23 cellular contexts compared by ENCODE assay signal in the genomic region with DNA sequence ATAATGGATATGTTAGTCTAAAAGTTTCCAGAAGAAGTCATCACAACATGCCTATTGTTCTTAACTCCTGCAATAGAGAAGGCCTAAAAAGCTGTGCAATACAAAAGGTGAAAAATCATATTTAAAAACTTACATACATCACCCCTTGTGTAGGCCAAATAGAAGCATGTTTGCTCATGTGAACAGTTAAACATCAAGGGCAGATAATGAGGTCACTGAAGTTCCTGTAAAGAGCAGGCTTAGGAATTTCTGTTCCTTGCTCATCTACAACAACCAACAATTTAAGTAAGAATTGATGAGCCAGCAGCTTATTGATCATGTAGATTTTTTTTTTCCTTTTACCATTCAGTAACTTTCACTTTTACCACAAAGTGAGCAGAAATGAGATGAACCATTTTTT. TPM values are rescaled to one million over a fixed set of nuclear protein-coding genes. Genes with fewer than 3 reads are reported as not detected.
A peak's percentile ranks its signal among the peaks of the same experiment; 100 is the strongest.
DNase-seq lines count a peak whose midpoint lies in the region; ATAC-seq, FAIRE-seq and TF ChIP-seq lines count a peak whose summit lies in the region.
"Had no signal": no experiment of that assay in that cellular context is flagged by ENCODE, and none has a peak within 500 bp of the region (broad histone marks: within the 10 kb centered on the region; RNA-seq: fewer than 3 reads in every experiment).

No MANE protein-coding gene starts in this region.

- in situ Hi-C loops in K562 (cut with MboI), result no loop called here

- TF ChIP-seq CTCF in Loucy (conservative IDR thresholded peaks at IDR 0.05; ENCODE audit: low read length) (no peak), K562 (IDR thresholded peaks at IDR 0.05 in 2 of 3, conservative IDR thresholded peaks at IDR 0.05 in 1 of 3; ENCODE audit: insufficient read depth in 2 of 3, low read depth in 1 of 3, low read length in 3 of 3) (no peak)

- peak; percentile 48 for ATAC-seq in K562
- no peak for ATAC-seq in GM19395 (IDR thresholded peaks at IDR 0.05; ENCODE audit: unreplicated experiment)
- ATAC-seq: left lung had no signal

- no peaks in the 10 kb centered on the region for H3K27me3 ChIP-seq in Loucy (ENCODE audit: insufficient read depth, low read length, poor library complexity, severe bottlenecking)
- H3K27me3 ChIP-seq in K562 (ENCODE audit: control insufficient read depth in 2 of 2, insufficient read depth in 2 of 2, low read length in 2 of 2), result no peaks in the 10 kb centered on the region
- H3K27me3 ChIP-seq: left lung, neural progenitor cell had no signal

- H3K4me1 ChIP-seq in Loucy (ENCODE audit: insufficient read depth, low read length, poor library complexity, severe bottlenecking) (peaks cover 14% of the 10 kb centered on the region), K562 (replicated peaks in 1 of 2; ENCODE audit: control insufficient read depth in 2 of 2, insufficient read depth in 2 of 2, low read length in 2 of 2) (peaks cover 6 to 33% of the 10 kb centered on the region in 2 experiments), mesodermal cell (ENCODE audit: control insufficient read depth, insufficient read depth, low read length, poor library complexity, severe bottlenecking) (peaks cover 24% of the 10 kb centered on the region)
- H3K4me1 ChIP-seq: left lung had no signal

- peak overlapping the region; percentile 88 for H3K27ac ChIP-seq in K562 (ENCODE audit: extremely low read depth, low read depth, low read length)
- peak overlapping the region; percentile 81 for H3K27ac ChIP-seq in mesodermal cell (ENCODE audit: low read depth, low read length, severe bottlenecking)
- H3K27ac ChIP-seq: neural progenitor cell had no signal

- no peaks in the 10 kb centered on the region for H3F3A ChIP-seq in Loucy (ENCODE audit: low read depth)

- no peaks in the 10 kb centered on the region for H3K9me1 ChIP-seq in K562 (ENCODE audit: control insufficient read depth, insufficient read depth, low read length)

- FAIRE-seq in K562 (lab: Jason Lieb, UNC), result no peak
- FAIRE-seq: small intestine had no signal

- TF ChIP-seq EP300 in K562 (IDR thresholded peaks at IDR 0.05; ENCODE audit: low read length), result no peak

- BruUV-seq in K562 (replicated peaks; lab: Mats Ljungman, UMichigan), result TSS peak; percentile 66

- H3K9me3 ChIP-seq in Loucy (ENCODE audit: insufficient read depth, low read depth, low read length), result no peaks in the 10 kb centered on the region
- H3K9me3 ChIP-seq in K562 (replicated peaks; ENCODE audit: control insufficient read depth, insufficient read depth, low read depth, low read length), result no peaks in the 10 kb centered on the region
- H3K9me3 ChIP-seq in mesodermal cell (ENCODE audit: control insufficient read depth, low read length), result no peaks in the 10 kb centered on the region
- H3K9me3 ChIP-seq: left lung had no signal

- H3K9ac ChIP-seq in Loucy (ENCODE audit: low read depth, low read length, poor library complexity, severe bottlenecking), result peak overlapping the region; percentile 52
- peak overlapping the region in 1 of 2 experiments; percentile 67; a peak in 2 of 4 replicates for H3K9ac ChIP-seq in K562 (ENCODE audit: insufficient read depth in 1 of 2, low read depth in 2 of 2, low read length in 2 of 2)
- H3K9ac ChIP-seq: neural progenitor cell had no signal

- intact Hi-C loops in K562 (cut with micrococcal nuclease), result no loop called here

- H3K79me2 ChIP-seq in Loucy (ENCODE audit: insufficient read depth, low read length) (no peaks in the 10 kb centered on the region), K562 (ENCODE audit: control insufficient read depth, insufficient read depth, low read length) (no peaks in the 10 kb centered on the region)

- H3K9me2 ChIP-seq in Loucy (replicated peaks; ENCODE audit: low read depth, low read length), result no peaks in the 10 kb centered on the region

- CTCF ChIA-PET in K562 (lab: Yijun Ruan, JAX; ENCODE audit: low intra/inter-chr PET ratio), result no interaction called here

- H3K4me2 ChIP-seq in Loucy (ENCODE audit: low read depth, low read length, poor library complexity, severe bottlenecking) (peak overlapping the region; percentile 67), K562 (ENCODE audit: insufficient read depth, low read length) (peak overlapping the region; percentile 63)
- H3K4me2 ChIP-seq: neural progenitor cell had no signal

- no peak for TF ChIP-seq RAD21 in K562 (CRISPR knock-in tag; conservative IDR thresholded peaks at IDR 0.05 in 1 of 2, IDR thresholded peaks at IDR 0.05 in 1 of 2)

- DNase-seq in EH (ENCODE audit: low read depth) (peak; percentile 51), K562 (ENCODE audit: extremely low read depth in 1 of 4, low spot score in 3 of 4) (peak in 1 of 4 experiments; percentile 54), anterior cingulate cortex (lab: John Stamatoyannopoulos, UW) (no peak), C1 segment of cervical spinal cord (lab: John Stamatoyannopoulos, UW) (no peak)
- DNase-seq: activated CD4-positive, alpha-beta T cell treated with anti-CD3 and anti-CD28 coated beads for 1 hour; activated gamma-delta T cell treated with Interleukin-2 at 50 U/mL for 16 hours; amygdala; DMS79 treated with DMSO at 0.1 percent for 48 hours; effector CD4-positive, alpha-beta T cell; Karpas-422; left lung; NCI-H1092 treated with DMSO at 0.1 percent for 48 hours; NCI-H2029 treated with DMSO at 0.1 percent for 48 hours; NCI-H510A; NK-92 treated with Interleukin-12 subunit alpha and Interleukin-12 subunit beta, amount 100 ng/mL, for 24 hours; small intestine; stimulated activated CD4-positive, alpha-beta T cell treated with anti-CD3 and anti-CD28 coated beads, Interleukin-2, amount 100 ng/mL, for 48 hours; stimulated activated naive CD8-positive, alpha-beta T cell treated with anti-CD3 and anti-CD28 coated beads, Interleukin-15, amount 100 ng/mL, for 72 hours; trophoblast cell had no signal

- no peak for TF ChIP-seq POLR2A in K562 (conservative IDR thresholded peaks at IDR 0.05)

- POLR2A ChIA-PET in K562 (lab: Yijun Ruan, JAX), result interaction anchor here (0.6 to 4.5 kb wide), 9 partner anchors 9 to 180 kb away, joined by 3 to 49 read pairs (median 5); no protein-coding TSS in a partner anchor

- no peaks in the 10 kb centered on the region for H4K20me1 ChIP-seq in Loucy (ENCODE audit: insufficient read depth, low read length, poor library complexity, severe bottlenecking)
- H4K20me1 ChIP-seq in K562 (replicated peaks; ENCODE audit: control insufficient read depth, insufficient read depth, low read length), result no peaks in the 10 kb centered on the region

- H3K4me3 ChIP-seq in Loucy (ENCODE audit: low read length, poor library complexity, severe bottlenecking), result peak overlapping the region; percentile 60
- H3K4me3 ChIP-seq in K562, result no peak overlapping the region
- H3K4me3 ChIP-seq in mesodermal cell (ENCODE audit: extremely low read depth, insufficient read depth, low read length, poor library complexity, severe bottlenecking), result no peak overlapping the region
- H3K4me3 ChIP-seq: left lung, neural progenitor cell had no signal

- H3K36me3 ChIP-seq in Loucy (ENCODE audit: insufficient read depth, low read length) (no peaks in the 10 kb centered on the region), K562 (ENCODE audit: control insufficient read depth, insufficient read depth, low read length) (no peaks in the 10 kb centered on the region), mesodermal cell (ENCODE audit: control insufficient read depth, insufficient read depth, low read length) (no peaks in the 10 kb centered on the region)
- H3K36me3 ChIP-seq: left lung, neural progenitor cell had no signal

- H2AFZ ChIP-seq in Loucy (ENCODE audit: low read length) (peak overlapping the region; percentile 71; the same call in 1 of the 2 replicates), K562 (ENCODE audit: low read depth, low read length) (peak overlapping the region; percentile 90)

TF ChIP-seq in K562, 482 proteins besides CTCF, POLR2A, EP300 and RAD21 (continues in another document):
- TF ChIP-seq NRF1 (conservative IDR thresholded peaks at IDR 0.05 in 1 of 2, IDR thresholded peaks at IDR 0.05 in 1 of 2), result no peak
- TF ChIP-seq POLR2AphosphoS5 (IDR thresholded peaks at IDR 0.05; ENCODE audit: control insufficient read depth, insufficient read depth, low read depth, low read length), result no peak
- TF ChIP-seq SIRT6 (IDR thresholded peaks at IDR 0.05; ENCODE audit: low read depth, low read length), result no peak
- peak; percentile 84 for TF ChIP-seq C11orf30 (IDR thresholded peaks at IDR 0.05; ENCODE audit: low read depth)
- no peak for TF ChIP-seq ZNF324 (CRISPR knock-in tag; IDR thresholded peaks at IDR 0.05)
- TF ChIP-seq BMI1 (IDR thresholded peaks at IDR 0.05; ENCODE audit: low read length), result no peak
- no peak for TF ChIP-seq MCM7 (IDR thresholded peaks at IDR 0.05)
- TF ChIP-seq ESRRA (IDR thresholded peaks at IDR 0.05; ENCODE audit: borderline replicate concordance, low read depth), result 0 out of 2 replicates have a peak, but pooled peaks have one; percentile 33

RNA-seq across cellular contexts. Expression of a gene that starts 7.5 kb away (rescaled TPM):
- 74.3 and 181 TPM in 2 replicates for total RNA-seq in K562 (2011; cell fraction: chromatin; rRNA removed; ENCODE audit: low replicate concordance)
- total RNA-seq in K562 (2011; cell fraction: nucleolus; rRNA removed), result 48.2 and 59.3 TPM in 2 replicates
- 75.8 and 76.4 TPM in 2 replicates for total RNA-seq in K562 (2011; cell fraction: nucleoplasm; rRNA removed)
- total RNA-seq in K562 (2014; rRNA removed) (61.1 and 75.3 TPM in 2 replicates), K562 (2014; rRNA removed; fragmentation: Illumina TruSeq; extraction: Trizol) (84.8 and 96.0 TPM in 2 replicates), K562 (2015; rRNA removed; fragmentation: Illumina TruSeq; extraction: Trizol) (82.3 and 89.0 TPM in 2 replicates), K562 (2021) (104 and 108 TPM in 2 replicates)
- polyA plus RNA-seq in K562 (2011; rRNA removed) (91.5 and 110 TPM in 2 replicates), K562 (2014; fragmentation: Illumina TruSeq; extraction: Trizol) (96.4 and 110 TPM in 2 replicates), K562 (2014; fragmentation: Nextera tagmentation; extraction: Ambion mirVana) (10 to 100 TPM; 21.9 to 31.8 TPM), K562 (2014; rRNA removed) (72.4 and 72.8 TPM in 2 replicates)
- polyA plus RNA-seq in K562 (2011; cell fraction: cytosol; rRNA removed), result 68.3 and 73.2 TPM in 2 replicates
- 93.8 and 98.5 TPM in 2 replicates for polyA plus RNA-seq in K562 (2011; cell fraction: nucleus; rRNA removed)
- polyA plus RNA-seq in K562 (2012), result 48.9 and 59.8 TPM in 2 replicates
- 136 and 137 TPM in 2 replicates for polyA minus RNA-seq in K562 (2011; rRNA and poly(A)+ RNA removed)
- 54.4 and 71.0 TPM in 2 replicates for polyA minus RNA-seq in K562 (2011; cell fraction: cytosol; rRNA and poly(A)+ RNA removed)
- polyA minus RNA-seq in K562 (2011; cell fraction: nucleus; rRNA and poly(A)+ RNA removed), result 37.6 and 61.4 TPM in 2 replicates
- polyA plus RNA-seq in mesodermal cell (2013, experiment 1 of 2), result 43.2 TPM
- 40.7 TPM for polyA plus RNA-seq in mesodermal cell (2013, experiment 2 of 2)
